8 cellular contexts compared by ENCODE assay signal in the genomic region with DNA sequence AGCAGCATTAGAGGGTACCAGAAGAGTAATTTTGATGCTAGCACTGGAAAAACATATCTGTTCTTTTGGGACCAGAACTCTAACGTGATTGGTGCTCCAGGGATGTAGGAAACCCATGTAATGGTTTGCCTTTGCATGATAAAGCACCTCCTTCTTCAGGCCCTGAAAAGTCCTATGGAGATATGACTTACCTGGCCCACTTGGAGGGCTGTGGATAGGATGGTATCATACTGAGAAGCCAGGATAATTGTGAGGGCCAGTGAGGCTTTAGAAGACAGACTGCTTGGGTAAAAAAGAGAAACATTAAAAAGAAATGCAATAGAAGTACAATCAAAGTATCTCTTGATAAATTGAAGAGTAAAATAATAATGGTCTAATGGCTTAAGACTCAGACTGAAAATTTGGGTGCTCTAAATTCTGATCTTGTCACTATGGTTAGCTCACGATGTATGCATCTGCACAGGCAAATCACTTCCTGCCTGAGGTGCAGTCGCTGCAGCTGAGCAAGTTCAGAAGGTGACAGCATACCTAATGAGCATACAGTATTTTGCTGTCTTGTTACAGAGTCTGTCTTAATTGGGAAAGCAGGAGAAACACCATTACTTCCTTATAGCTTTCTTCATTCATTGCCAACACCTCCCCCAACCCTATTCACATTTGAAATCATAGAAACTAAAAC.
DNase-seq lines count a peak whose midpoint lies in the region; ATAC-seq and TF ChIP-seq lines count a peak whose summit lies in the region.

No MANE protein-coding gene starts in this region.

- ATAC-seq in HG02678 (IDR thresholded peaks at IDR 0.05; ENCODE audit: unreplicated experiment) (peak; percentile 90), HG03558 (IDR thresholded peaks at IDR 0.05; ENCODE audit: extremely low read depth, unreplicated experiment) (peak; percentile 88)

- no peaks in the 10 kb centered on the region for H3K4me1 Mint-ChIP-seq in endothelial cell (ENCODE audit: unreplicated experiment)

- H3K27me3 Mint-ChIP-seq in endothelial cell (ENCODE audit: unreplicated experiment): peaks cover 1% of the 10 kb centered on the region

- no peak for TF ChIP-seq CTCF in GM10266 (IDR thresholded peaks at IDR 0.05; ENCODE audit: control insufficient read depth, insufficient read depth, low read depth, missing control alignments)
- no peak for TF ChIP-seq CTCF in endothelial cell (IDR thresholded peaks at IDR 0.05; ENCODE audit: unreplicated experiment)

- H3K9me3 Mint-ChIP-seq in endothelial cell (ENCODE audit: unreplicated experiment): no peaks in the 10 kb centered on the region

- H3K27ac Mint-ChIP-seq in endothelial cell (ENCODE audit: unreplicated experiment): no peak overlapping the region

- DNase-seq in GM10266 (ENCODE audit: extremely low spot score): peak; percentile 32
- DNase-seq in GM19240 (ENCODE audit: insufficient read length, low spot score): peak; percentile 1
- DNase-seq in endothelial cell (ENCODE audit: low spot score): no peak
- DNase-seq in NCI-H1048 (lab: John Stamatoyannopoulos, UW): no peak
- no peak for DNase-seq in DMS53 (lab: John Stamatoyannopoulos, UW)
- no peak for DNase-seq in middle frontal gyrus (ENCODE audit: extremely low spot score, low spot score)

- H3K4me3 Mint-ChIP-seq in endothelial cell (ENCODE audit: unreplicated experiment): no peak overlapping the region

- H3K36me3 Mint-ChIP-seq in endothelial cell (ENCODE audit: low read depth, unreplicated experiment): no peaks in the 10 kb centered on the region

Comparison
In these comparisons a context has a peak if more than half of its experiments do, and no peak if none do; other contexts are left out.
1. DNase-seq: peak in GM10266 (single experiment) and GM19240 (single experiment); none in endothelial cell (single experiment), NCI-H1048 (single experiment), DMS53 (single experiment) and middle frontal gyrus (single experiment).